Comparison of ENCODE assay signal across 8 cellular contexts in genomic region chr2:119823734-119824334, GRCh38.
DNase-seq lines count a peak whose midpoint lies in the region; ATAC-seq and TF ChIP-seq lines count a peak whose summit lies in the region.

No MANE protein-coding gene starts in this region.

- no peak overlapping the region for H3K4me3 ChIP-seq in SJSA1
- no peak overlapping the region for H3K4me3 ChIP-seq in choroid plexus epithelial cell (ENCODE audit: low read depth, low read length)

- peak; percentile 87 for TF ChIP-seq CTCF in choroid plexus epithelial cell (conservative IDR thresholded peaks at IDR 0.05; ENCODE audit: low read depth, low read length)
- TF ChIP-seq CTCF in omental fat pad (IDR thresholded peaks at IDR 0.05), result no peak

- H3K27ac ChIP-seq in SJSA1, result no peak overlapping the region

- no peak for ATAC-seq in HG02884 (IDR thresholded peaks at IDR 0.05; ENCODE audit: unreplicated experiment)
- no peak for ATAC-seq in omental fat pad (ENCODE audit: low FRiP score)

- peak; percentile 40 for DNase-seq in COLO829 (ENCODE audit: low spot score)
- DNase-seq in H4 (ENCODE audit: low spot score), result peak; percentile 11
- DNase-seq in SJSA1 (ENCODE audit: low read depth in 1 of 2, low spot score in 2 of 2), result peak; percentile 31 to 49
- peak; percentile 74 for DNase-seq in choroid plexus epithelial cell (ENCODE audit: low read depth)
- peak; percentile 41 for DNase-seq in medulla oblongata (ENCODE audit: extremely low spot score)
- DNase-seq in cerebellar nuclear complex (lab: John Stamatoyannopoulos, UW), result no peak
- DNase-seq in omental fat pad (ENCODE audit: low spot score), result no peak

- no peaks in the 10 kb centered on the region for H3K27me3 ChIP-seq in SJSA1 (replicated peaks)

- H3K36me3 ChIP-seq in SJSA1, result no peaks in the 10 kb centered on the region

- no peaks in the 10 kb centered on the region for H3K9me3 ChIP-seq in SJSA1 (replicated peaks)

- peaks cover 54% of the 10 kb centered on the region for H3K4me1 ChIP-seq in SJSA1 (replicated peaks)

Comparison
In these comparisons a context has a peak if more than half of its experiments do, and no peak if none do; other contexts are left out.
1. DNase-seq: peak in COLO829 (single experiment), H4 (single experiment), SJSA1 (2 of 2), choroid plexus epithelial cell (single experiment) and medulla oblongata (single experiment); none in cerebellar nuclear complex (0 of 2) and omental fat pad (single experiment).